Comparison of ENCODE assay signal across 8 cellular contexts in the genomic region with DNA sequence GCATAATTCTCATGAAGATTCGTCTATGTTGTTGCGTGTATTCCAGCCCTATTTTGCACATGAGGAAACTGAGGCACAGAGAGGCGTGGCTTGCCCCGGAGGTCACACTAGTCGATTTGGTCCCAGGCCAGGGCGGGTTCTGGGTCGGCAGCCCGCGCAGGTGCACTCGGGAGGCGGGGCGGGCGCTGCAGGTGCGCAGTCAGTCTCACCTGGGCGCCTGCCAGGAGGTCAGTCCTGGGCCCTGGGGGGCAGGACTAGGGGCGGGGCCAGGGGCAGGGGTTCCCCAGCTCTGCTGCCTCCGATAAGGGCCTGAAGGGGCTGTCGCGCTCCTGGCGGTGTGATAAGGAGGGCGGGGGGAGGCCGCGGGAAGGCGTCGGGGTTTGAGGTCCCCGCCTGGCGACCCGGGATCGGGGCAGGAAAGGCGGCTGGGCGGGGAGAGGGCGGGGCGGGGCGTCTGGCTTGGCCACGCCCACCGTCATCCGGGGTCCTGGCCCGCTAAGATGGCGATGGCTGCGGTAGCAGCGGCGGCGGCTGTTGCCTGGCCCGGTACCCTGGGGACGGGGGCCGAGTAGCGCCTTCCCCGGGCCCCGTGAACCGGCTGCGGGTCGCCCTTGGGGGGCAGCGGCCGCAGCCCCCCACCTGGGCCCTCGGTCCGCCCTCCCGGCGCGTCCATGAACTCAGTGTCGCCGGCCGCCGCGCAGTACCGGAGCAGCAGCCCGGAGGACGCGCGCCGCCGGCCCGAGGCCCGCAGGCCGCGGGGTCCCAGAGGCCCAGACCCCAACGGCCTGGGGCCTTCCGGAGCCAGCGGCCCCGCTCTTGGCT. TPM values are rescaled to one million over a fixed set of nuclear protein-coding genes. Genes with fewer than 3 reads are reported as not detected.
DNase-seq lines count a peak whose midpoint lies in the region; ATAC-seq and TF ChIP-seq lines count a peak whose summit lies in the region.

Gene ATG4D, plus strand, starts transcription at position 485 of the 822 bp plus-strand sequence. Its CDS starts 187 bp downstream, at position 672.

- TF ChIP-seq CTCF in astrocyte of the cerebellum (IDR thresholded peaks at IDR 0.05; ENCODE audit: low read depth, low read length, missing control alignments) = no peak

- H3K4me3 ChIP-seq in astrocyte of the cerebellum (ENCODE audit: low read depth, low read length) = peak within 1 kb of the TSS; percentile 88

- ATAC-seq in HG02610 (IDR thresholded peaks at IDR 0.05; ENCODE audit: unreplicated experiment) = peak; percentile 66
- ATAC-seq in GM19328 (IDR thresholded peaks at IDR 0.05; ENCODE audit: unreplicated experiment) = no peak

- in situ Hi-C loops in G401 (cut with HindIII; ENCODE audit: low sequenced_read_pairs) = no loop called here
- in situ Hi-C loops in astrocyte of the cerebellum (cut with HindIII; ENCODE audit: low sequenced_read_pairs) = no loop called here

- DNase-seq in G401 (ENCODE audit: low spot score) = peak; percentile 76
- peak; percentile 81 for DNase-seq in NCI-H146 treated with DMSO at 0.1 percent for 48 hours (lab: John Stamatoyannopoulos, UW; ENCODE audit: unreplicated experiment)
- peak; percentile 65 for DNase-seq in T1000 (lab: John Stamatoyannopoulos, UW)
- DNase-seq in astrocyte of the cerebellum (ENCODE audit: low read depth) = no peak
- DNase-seq in hippocampal formation (lab: John Stamatoyannopoulos, UW) = peak; percentile 25 to 74
- peak; percentile 84 for DNase-seq in retina

RNA-seq across cellular contexts. Expression of gene ATG4D, which starts in this region (rescaled TPM):
- 50.9 and 58.5 TPM in 2 replicates for total RNA-seq in G401 (2014; rRNA removed; shearing (Covaris generic))
